Comparison of ENCODE assay signal across 8 cellular contexts in the genomic region with DNA sequence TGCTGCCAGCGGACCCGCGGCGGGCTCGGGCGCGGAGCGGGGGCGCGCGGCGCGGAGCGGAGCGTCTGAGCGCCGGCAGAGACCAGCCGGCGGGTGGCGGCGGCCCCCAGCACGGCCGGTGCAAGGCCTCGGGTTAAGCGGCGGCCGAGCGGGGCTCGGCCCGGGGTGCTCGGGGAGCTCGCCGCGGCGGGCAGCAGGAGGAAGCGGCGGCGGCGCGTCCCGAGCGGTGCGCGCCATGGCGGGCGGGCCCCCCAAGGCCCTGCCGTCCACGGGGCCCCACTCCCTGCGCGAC. TPM values are rescaled to one million over a fixed set of nuclear protein-coding genes. Genes with fewer than 3 reads are reported as not detected.
DNase-seq lines count a peak whose midpoint lies in the region; ATAC-seq and TF ChIP-seq lines count a peak whose summit lies in the region.

No MANE protein-coding gene starts in this region.

- no peaks in the 10 kb centered on the region for H3K9me3 ChIP-seq in SK-N-SH
- no peaks in the 10 kb centered on the region for H3K9me3 ChIP-seq in left ventricle myocardium inferior (replicated peaks)
- H3K9me3 ChIP-seq in spleen: no peaks in the 10 kb centered on the region

- CTCF ChIA-PET in SK-N-SH (lab: Yijun Ruan, JAX): interaction anchor here (0.5 to 2.3 kb wide), 5 partner anchors 12 to 638 kb away, joined by 3 to 7 read pairs (median 4); no protein-coding TSS in a partner anchor

- 0% methylated on average over 1 of the region's 50 CpGs for WGBS in SK-N-SH (ENCODE audit: low lambda C conversion rate)
- WGBS in spleen, 5 donors: 0 to 2% (median 0%) methylated on average over 3 to 50 of the region's 50 CpGs; no CpG with 5 or more reads in 1 of the 5 donors

- TF ChIP-seq EP300 in SK-N-SH (IDR thresholded peaks at IDR 0.05; ENCODE audit: borderline replicate concordance in 1 of 2, low read depth in 1 of 2, low read length in 1 of 2): no peak

- peaks cover 10 to 13% of the 10 kb centered on the region in 2 experiments; a peak in 3 of 4 replicates for H3K4me1 ChIP-seq in SK-N-SH (ENCODE audit: control insufficient read depth in 1 of 2, insufficient read depth in 2 of 2, low read depth in 1 of 2, low read length in 1 of 2)
- H3K4me1 ChIP-seq in left ventricle myocardium inferior: peaks cover 55% of the 10 kb centered on the region
- peaks cover 0 to 76% (median 59%) of the 10 kb centered on the region in 6 donors for H3K4me1 ChIP-seq in spleen

- TF ChIP-seq RAD21 in SK-N-SH (IDR thresholded peaks at IDR 0.05; ENCODE audit: low read length): no peak

- peak overlapping the region; percentile 84 for H2AFZ ChIP-seq in SK-N-SH (ENCODE audit: low read depth)

- no peak overlapping the region; a peak in 1 of 4 replicates for H3K27ac ChIP-seq in SK-N-SH (ENCODE audit: low read depth in 2 of 2, low read length in 1 of 2)
- peak overlapping the region; percentile 90 for H3K27ac ChIP-seq in left ventricle myocardium inferior (replicated peaks)
- H3K27ac ChIP-seq in spleen: peak overlapping the region; percentile 64 to 93 (median 86)

- no peak for TF ChIP-seq POLR2A in spleen (IDR thresholded peaks at IDR 0.05)

- POLR2A ChIA-PET in SK-N-SH (lab: Yijun Ruan, JAX): no interaction called here

- H3K27me3 ChIP-seq in SK-N-SH (ENCODE audit: insufficient read depth) (no peaks in the 10 kb centered on the region), left ventricle myocardium inferior (ENCODE audit: low read depth) (no peaks in the 10 kb centered on the region), spleen (replicated peaks in 1 of 7) (no peaks in the 10 kb centered on the region)

- H3K79me2 ChIP-seq in SK-N-SH (ENCODE audit: insufficient read depth): peaks cover 27% of the 10 kb centered on the region

- peak overlapping the region; percentile 69; the same call in 1 of the 2 replicates for H3K9ac ChIP-seq in SK-N-SH

- peak; percentile 43 for ATAC-seq in GM19395 (IDR thresholded peaks at IDR 0.05; ENCODE audit: unreplicated experiment)
- no peak for ATAC-seq in HG03520 (IDR thresholded peaks at IDR 0.05; ENCODE audit: unreplicated experiment)

- intact Hi-C loops in left ventricle myocardium inferior (cut with micrococcal nuclease): no loop called here
- intact Hi-C loops in spleen (cut with DNase I; ENCODE audit: low total_unique reads): loop anchor here (5.0 kb wide), 1 partner anchor 33 kb away; a partner anchor contains a TSS

- H3K4me3 ChIP-seq in SK-N-SH (ENCODE audit: low read depth in 2 of 2, low read length in 1 of 2) (peak overlapping the region; percentile 84 to 90), left ventricle myocardium inferior (peak overlapping the region; percentile 99), spleen (peak overlapping the region; percentile 78 to 98 (median 86))

- peak overlapping the region; percentile 94 for H3K4me2 ChIP-seq in SK-N-SH

- no peak for DNase-seq in SK-N-SH
- no peak for DNase-seq in left ventricle myocardium inferior
- DNase-seq in spleen: peak; percentile 92
- no peak for DNase-seq in activated gamma-delta T cell treated with Interleukin-2 at 50 U/mL for 16 hours
- no peak for DNase-seq in NK-92 (lab: John Stamatoyannopoulos, UW; ENCODE audit: unreplicated experiment)
- no peak for DNase-seq in NCI-H187 treated with DMSO at 0.1 percent for 48 hours (lab: John Stamatoyannopoulos, UW)

- peaks cover 22% of the 10 kb centered on the region for H3F3A ChIP-seq in SK-N-SH (replicated peaks; ENCODE audit: insufficient read depth)

- H3K36me3 ChIP-seq in SK-N-SH (replicated peaks in 1 of 2; ENCODE audit: control insufficient read depth in 1 of 2, insufficient read depth in 2 of 2, low read length in 1 of 2): peaks cover 0 to 3% of the 10 kb centered on the region in 2 experiments
- no peaks in the 10 kb centered on the region for H3K36me3 ChIP-seq in left ventricle myocardium inferior
- H3K36me3 ChIP-seq in spleen: no peaks in the 10 kb centered on the region

- no peak for TF ChIP-seq CTCF in SK-N-SH (IDR thresholded peaks at IDR 0.05)
- TF ChIP-seq CTCF in left ventricle myocardium inferior (IDR thresholded peaks at IDR 0.05; ENCODE audit: borderline replicate concordance): no peak
- no peak for TF ChIP-seq CTCF in spleen (IDR thresholded peaks at IDR 0.05 in 8 of 11, conservative IDR thresholded peaks at IDR 0.05 in 3 of 11)

- no peaks in the 10 kb centered on the region for H3K9me2 ChIP-seq in SK-N-SH

- H4K20me1 ChIP-seq in SK-N-SH (ENCODE audit: insufficient read depth): no peaks in the 10 kb centered on the region

TF ChIP-seq in SK-N-SH, 30 proteins besides CTCF, POLR2A, EP300 and RAD21:
- TF ChIP-seq ELF1 (IDR thresholded peaks at IDR 0.05): no peak
- TF ChIP-seq MEF2A (IDR thresholded peaks at IDR 0.05; ENCODE audit: borderline replicate concordance, low read depth): no peak
- TF ChIP-seq RCOR1 (IDR thresholded peaks at IDR 0.05; ENCODE audit: low read length): no peak
- no peak for TF ChIP-seq FOXM1 (IDR thresholded peaks at IDR 0.05; ENCODE audit: low read depth)
- TF ChIP-seq RFX5 (IDR thresholded peaks at IDR 0.05; ENCODE audit: low read length): no peak
- TF ChIP-seq FOXJ3 (CRISPR knock-in tag; IDR thresholded peaks at IDR 0.05): no peak
- no peak for TF ChIP-seq GABPA (IDR thresholded peaks at IDR 0.05; ENCODE audit: low read depth)
- TF ChIP-seq SMC3 (IDR thresholded peaks at IDR 0.05; ENCODE audit: low read depth, low read length): no peak
- TF ChIP-seq, protein P1, sequence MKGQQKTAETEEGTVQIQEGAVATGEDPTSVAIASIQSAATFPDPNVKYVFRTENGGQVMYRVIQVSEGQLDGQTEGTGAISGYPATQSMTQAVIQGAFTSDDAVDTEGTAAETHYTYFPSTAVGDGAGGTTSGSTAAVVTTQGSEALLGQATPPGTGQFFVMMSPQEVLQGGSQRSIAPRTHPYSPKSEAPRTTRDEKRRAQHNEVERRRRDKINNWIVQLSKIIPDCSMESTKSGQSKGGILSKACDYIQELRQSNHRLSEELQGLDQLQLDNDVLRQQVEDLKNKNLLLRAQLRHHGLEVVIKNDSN (IDR thresholded peaks at IDR 0.05; ENCODE audit: borderline replicate concordance, low read depth): no peak
- TF ChIP-seq MXI1 (IDR thresholded peaks at IDR 0.05; ENCODE audit: low read depth, low read length): no peak
- no peak for TF ChIP-seq GATA2 (CRISPR knock-in tag; IDR thresholded peaks at IDR 0.05)
- TF ChIP-seq RXRA (IDR thresholded peaks at IDR 0.05; ENCODE audit: borderline replicate concordance, low read depth): no peak
- TF ChIP-seq, protein P2, sequence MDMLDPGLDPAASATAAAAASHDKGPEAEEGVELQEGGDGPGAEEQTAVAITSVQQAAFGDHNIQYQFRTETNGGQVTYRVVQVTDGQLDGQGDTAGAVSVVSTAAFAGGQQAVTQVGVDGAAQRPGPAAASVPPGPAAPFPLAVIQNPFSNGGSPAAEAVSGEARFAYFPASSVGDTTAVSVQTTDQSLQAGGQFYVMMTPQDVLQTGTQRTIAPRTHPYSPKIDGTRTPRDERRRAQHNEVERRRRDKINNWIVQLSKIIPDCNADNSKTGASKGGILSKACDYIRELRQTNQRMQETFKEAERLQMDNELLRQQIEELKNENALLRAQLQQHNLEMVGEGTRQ (IDR thresholded peaks at IDR 0.05; ENCODE audit: borderline replicate concordance, low read depth, low read length): no peak
- TF ChIP-seq YY1 (IDR thresholded peaks at IDR 0.05; ENCODE audit: low read depth): no peak
- TF ChIP-seq, protein P3, sequence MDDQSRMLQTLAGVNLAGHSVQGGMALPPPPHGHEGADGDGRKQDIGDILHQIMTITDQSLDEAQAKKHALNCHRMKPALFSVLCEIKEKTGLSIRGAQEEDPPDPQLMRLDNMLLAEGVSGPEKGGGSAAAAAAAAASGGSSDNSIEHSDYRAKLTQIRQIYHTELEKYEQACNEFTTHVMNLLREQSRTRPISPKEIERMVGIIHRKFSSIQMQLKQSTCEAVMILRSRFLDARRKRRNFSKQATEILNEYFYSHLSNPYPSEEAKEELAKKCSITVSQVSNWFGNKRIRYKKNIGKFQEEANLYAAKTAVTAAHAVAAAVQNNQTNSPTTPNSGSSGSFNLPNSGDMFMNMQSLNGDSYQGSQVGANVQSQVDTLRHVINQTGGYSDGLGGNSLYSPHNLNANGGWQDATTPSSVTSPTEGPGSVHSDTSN (IDR thresholded peaks at IDR 0.05): no peak
- no peak for TF ChIP-seq NFIC (IDR thresholded peaks at IDR 0.05; ENCODE audit: borderline replicate concordance)
- no peak for TF ChIP-seq SIN3A (IDR thresholded peaks at IDR 0.05; ENCODE audit: borderline replicate concordance, low read depth, low read length)
- no peak for TF ChIP-seq POLR2AphosphoS5 (IDR thresholded peaks at IDR 0.05; ENCODE audit: low read depth, low read length)
TF ChIP-seq in SK-N-SH: peak in this region for 0.

RNA-seq across cellular contexts. Expression of a gene that starts 0.2 kb away (rescaled TPM):
- 2.7 and 5.3 TPM in 2 replicates for polyA plus RNA-seq in SK-N-SH (2012; rRNA removed)
- 3.6 and 3.9 TPM in 2 replicates for polyA plus RNA-seq in SK-N-SH (2012; cell fraction: cytosol; rRNA removed)
- polyA plus RNA-seq in SK-N-SH (2012; cell fraction: nucleus; rRNA removed): 5.6 and 10.5 TPM in 2 replicates
- total RNA-seq in left ventricle myocardium inferior: 3.2 TPM
- 10 to 100 TPM; 10.1 to 23.3 (median 18.0) TPM for total RNA-seq in spleen
- 1 to 10 TPM; 1.2 to 2.2 (median 2.0) TPM for polyA plus RNA-seq in spleen

RNA-seq across cellular contexts. Expression of a gene that starts 32.8 kb away (rescaled TPM):
- polyA plus RNA-seq in SK-N-SH (2012; rRNA removed): 7.9 and 10.2 TPM in 2 replicates
- polyA plus RNA-seq in SK-N-SH (2012; cell fraction: cytosol; rRNA removed): 12.2 and 13.4 TPM in 2 replicates
- polyA plus RNA-seq in SK-N-SH (2012; cell fraction: nucleus; rRNA removed): 4.4 and 5.6 TPM in 2 replicates
- 15.2 TPM for total RNA-seq in left ventricle myocardium inferior
- 10 to 100 TPM; 23.0 to 33.4 (median 26.8) TPM for total RNA-seq in spleen
- polyA plus RNA-seq in spleen: 10 to 100 TPM in 1 of 3 donors, 1 to 10 TPM in 2; 6.9 to 14.3 (median 8.8) TPM

Comparison
In these comparisons a context has a peak if more than half of its experiments do, and no peak if none do; other contexts are left out.
1. H3K27ac ChIP-seq: peak in left ventricle myocardium inferior (single experiment) and spleen (8 of 8); none in SK-N-SH (0 of 2).
2. Peak in every context shown above with its lines, with median percentiles within 50 percentile points of each other: H3K4me3 ChIP-seq.